Comparison of ENCODE assay signal across 1 cellular context in the genomic region with DNA sequence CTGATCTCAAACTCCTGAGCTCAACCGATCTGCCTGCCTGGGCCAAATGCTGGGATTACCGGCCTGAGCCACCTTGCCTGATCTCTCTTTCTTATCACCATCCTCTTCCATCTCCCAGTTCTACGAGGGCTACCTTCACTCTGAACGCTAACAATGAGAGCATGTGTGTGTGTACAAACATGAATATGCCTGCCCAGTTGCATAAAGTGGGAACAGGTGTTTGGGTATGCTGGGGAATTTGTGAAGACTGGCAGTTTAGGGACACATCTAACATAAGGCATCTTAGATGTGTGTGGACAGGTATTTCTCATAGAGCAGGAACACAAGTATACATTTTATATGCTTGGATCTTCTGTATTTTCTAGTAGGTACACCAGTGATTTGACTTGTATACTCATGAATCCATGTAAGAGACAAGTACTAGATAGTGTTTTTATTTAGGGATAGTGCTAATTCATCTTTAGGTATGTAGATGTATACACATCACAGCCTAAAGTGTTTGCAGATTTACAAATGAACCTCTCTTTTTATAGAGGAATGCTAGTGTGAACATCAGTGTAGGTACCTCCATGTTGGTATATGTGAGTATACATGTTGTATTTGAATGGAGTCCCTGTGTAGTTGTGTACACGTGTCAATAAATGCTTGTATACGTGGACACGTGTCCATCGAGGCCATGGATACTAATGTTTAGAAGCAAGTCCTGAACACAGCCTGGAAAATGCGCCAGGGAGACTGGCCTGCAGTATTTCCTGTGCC.
TF ChIP-seq lines count a peak whose summit lies in the region.

No MANE protein-coding gene starts in this region.

TF ChIP-seq in WTC11, 78 proteins besides CTCF, POLR2A, EP300 and RAD21 (continued from another document):
- TF ChIP-seq, protein P1, sequence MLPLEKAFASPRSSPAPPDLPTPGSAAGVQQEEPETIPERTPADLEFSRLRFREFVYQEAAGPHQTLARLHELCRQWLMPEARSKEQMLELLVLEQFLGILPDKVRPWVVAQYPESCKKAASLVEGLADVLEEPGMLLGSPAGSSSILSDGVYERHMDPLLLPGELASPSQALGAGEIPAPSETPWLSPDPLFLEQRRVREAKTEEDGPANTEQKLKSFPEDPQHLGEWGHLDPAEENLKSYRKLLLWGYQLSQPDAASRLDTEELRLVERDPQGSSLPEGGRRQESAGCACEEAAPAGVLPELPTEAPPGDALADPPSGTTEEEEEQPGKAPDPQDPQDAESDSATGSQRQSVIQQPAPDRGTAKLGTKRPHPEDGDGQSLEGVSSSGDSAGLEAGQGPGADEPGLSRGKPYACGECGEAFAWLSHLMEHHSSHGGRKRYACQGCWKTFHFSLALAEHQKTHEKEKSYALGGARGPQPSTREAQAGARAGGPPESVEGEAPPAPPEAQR (CRISPR knock-in tag; IDR thresholded peaks at IDR 0.05) = no peak
- TF ChIP-seq, protein P2, sequence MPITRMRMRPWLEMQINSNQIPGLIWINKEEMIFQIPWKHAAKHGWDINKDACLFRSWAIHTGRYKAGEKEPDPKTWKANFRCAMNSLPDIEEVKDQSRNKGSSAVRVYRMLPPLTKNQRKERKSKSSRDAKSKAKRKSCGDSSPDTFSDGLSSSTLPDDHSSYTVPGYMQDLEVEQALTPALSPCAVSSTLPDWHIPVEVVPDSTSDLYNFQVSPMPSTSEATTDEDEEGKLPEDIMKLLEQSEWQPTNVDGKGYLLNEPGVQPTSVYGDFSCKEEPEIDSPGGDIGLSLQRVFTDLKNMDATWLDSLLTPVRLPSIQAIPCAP (CRISPR knock-in tag; IDR thresholded peaks at IDR 0.05) = no peak
- no peak for TF ChIP-seq NFE2L1 (CRISPR knock-in tag; IDR thresholded peaks at IDR 0.05)
